Comparison of ENCODE assay signal across 1 cellular context in the genomic region with DNA sequence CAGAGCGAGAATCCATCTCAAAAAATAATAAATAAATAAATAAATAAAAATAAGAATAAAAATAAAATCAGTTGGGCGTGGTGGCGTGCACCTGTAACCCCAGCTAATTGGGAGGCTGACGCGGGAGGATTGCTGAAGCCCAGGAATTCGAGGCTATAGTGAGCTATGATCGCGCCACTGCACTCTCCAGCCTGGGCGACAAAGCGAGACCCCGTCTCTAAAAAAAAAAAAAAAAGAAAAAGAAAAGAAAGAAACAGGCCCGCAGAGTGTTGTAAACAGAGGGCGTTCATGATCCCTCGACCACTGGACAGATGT.
TF ChIP-seq lines count a peak whose summit lies in the region.

No MANE protein-coding gene starts in this region.

TF ChIP-seq in HCT116, 20 proteins besides CTCF, POLR2A, EP300 and RAD21 (continued from another document):
- TF ChIP-seq YY1 (IDR thresholded peaks at IDR 0.05; ENCODE audit: extremely low read depth, insufficient replicate concordance, low read depth, low read length) (no peak), ZFX (IDR thresholded peaks at IDR 0.05) (no peak), FOSL1 (IDR thresholded peaks at IDR 0.05; ENCODE audit: low read depth) (no peak), ELF1 (IDR thresholded peaks at IDR 0.05; ENCODE audit: borderline replicate concordance, low read depth) (no peak)
- TF ChIP-seq, protein P1, sequence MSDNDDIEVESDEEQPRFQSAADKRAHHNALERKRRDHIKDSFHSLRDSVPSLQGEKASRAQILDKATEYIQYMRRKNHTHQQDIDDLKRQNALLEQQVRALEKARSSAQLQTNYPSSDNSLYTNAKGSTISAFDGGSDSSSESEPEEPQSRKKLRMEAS (IDR thresholded peaks at IDR 0.05) = no peak
- TF ChIP-seq, protein P2, sequence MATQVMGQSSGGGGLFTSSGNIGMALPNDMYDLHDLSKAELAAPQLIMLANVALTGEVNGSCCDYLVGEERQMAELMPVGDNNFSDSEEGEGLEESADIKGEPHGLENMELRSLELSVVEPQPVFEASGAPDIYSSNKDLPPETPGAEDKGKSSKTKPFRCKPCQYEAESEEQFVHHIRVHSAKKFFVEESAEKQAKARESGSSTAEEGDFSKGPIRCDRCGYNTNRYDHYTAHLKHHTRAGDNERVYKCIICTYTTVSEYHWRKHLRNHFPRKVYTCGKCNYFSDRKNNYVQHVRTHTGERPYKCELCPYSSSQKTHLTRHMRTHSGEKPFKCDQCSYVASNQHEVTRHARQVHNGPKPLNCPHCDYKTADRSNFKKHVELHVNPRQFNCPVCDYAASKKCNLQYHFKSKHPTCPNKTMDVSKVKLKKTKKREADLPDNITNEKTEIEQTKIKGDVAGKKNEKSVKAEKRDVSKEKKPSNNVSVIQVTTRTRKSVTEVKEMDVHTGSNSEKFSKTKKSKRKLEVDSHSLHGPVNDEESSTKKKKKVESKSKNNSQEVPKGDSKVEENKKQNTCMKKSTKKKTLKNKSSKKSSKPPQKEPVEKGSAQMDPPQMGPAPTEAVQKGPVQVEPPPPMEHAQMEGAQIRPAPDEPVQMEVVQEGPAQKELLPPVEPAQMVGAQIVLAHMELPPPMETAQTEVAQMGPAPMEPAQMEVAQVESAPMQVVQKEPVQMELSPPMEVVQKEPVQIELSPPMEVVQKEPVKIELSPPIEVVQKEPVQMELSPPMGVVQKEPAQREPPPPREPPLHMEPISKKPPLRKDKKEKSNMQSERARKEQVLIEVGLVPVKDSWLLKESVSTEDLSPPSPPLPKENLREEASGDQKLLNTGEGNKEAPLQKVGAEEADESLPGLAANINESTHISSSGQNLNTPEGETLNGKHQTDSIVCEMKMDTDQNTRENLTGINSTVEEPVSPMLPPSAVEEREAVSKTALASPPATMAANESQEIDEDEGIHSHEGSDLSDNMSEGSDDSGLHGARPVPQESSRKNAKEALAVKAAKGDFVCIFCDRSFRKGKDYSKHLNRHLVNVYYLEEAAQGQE (IDR thresholded peaks at IDR 0.05; ENCODE audit: low read depth) = no peak
- TF ChIP-seq, protein P3, sequence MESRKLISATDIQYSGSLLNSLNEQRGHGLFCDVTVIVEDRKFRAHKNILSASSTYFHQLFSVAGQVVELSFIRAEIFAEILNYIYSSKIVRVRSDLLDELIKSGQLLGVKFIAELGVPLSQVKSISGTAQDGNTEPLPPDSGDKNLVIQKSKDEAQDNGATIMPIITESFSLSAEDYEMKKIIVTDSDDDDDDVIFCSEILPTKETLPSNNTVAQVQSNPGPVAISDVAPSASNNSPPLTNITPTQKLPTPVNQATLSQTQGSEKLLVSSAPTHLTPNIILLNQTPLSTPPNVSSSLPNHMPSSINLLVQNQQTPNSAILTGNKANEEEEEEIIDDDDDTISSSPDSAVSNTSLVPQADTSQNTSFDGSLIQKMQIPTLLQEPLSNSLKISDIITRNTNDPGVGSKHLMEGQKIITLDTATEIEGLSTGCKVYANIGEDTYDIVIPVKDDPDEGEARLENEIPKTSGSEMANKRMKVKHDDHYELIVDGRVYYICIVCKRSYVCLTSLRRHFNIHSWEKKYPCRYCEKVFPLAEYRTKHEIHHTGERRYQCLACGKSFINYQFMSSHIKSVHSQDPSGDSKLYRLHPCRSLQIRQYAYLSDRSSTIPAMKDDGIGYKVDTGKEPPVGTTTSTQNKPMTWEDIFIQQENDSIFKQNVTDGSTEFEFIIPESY (IDR thresholded peaks at IDR 0.05; ENCODE audit: extremely low read depth, insufficient replicate concordance, low read length) = no peak
